In the genomic region with DNA sequence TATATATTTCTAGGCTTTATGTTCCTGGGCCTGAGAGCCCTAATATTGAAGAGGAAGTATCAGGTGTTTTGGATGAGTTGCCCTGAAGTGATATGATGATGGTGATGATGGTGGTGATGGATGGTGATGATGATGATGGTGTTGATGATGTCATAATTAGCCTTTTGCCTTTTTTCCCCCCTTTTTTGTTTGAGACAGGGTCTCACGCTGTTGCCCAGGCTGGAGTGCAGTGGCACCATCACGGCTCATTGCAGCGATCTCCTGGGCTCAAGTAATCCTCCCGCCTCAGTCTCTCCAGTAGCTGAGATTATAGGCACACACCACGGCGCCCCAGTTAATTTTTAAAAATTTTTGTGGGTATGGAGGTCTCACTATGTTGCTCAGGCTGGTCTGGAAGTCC, we compare ENCODE assay signal across 22 cellular contexts.
"Had no signal": no experiment of that assay in that cellular context is flagged by ENCODE, and none has a peak within 500 bp of the region (broad histone marks: within the 10 kb centered on the region; RNA-seq: fewer than 3 reads in every experiment).

No MANE protein-coding gene starts in this region.

- H3K27ac ChIP-seq: coronary artery, left lung, ovary, skin epidermis, upper lobe of left lung, VCaP had no signal

- H3K9me3 ChIP-seq: esophagus muscularis mucosa, left lung, ovary, thoracic aorta, upper lobe of left lung had no signal

- H3K4me1 ChIP-seq: left lung had no signal

- H3K9me3 Mint-ChIP-seq: activated naive CD4-positive, alpha-beta T cell treated with anti-CD3 and anti-CD28 coated beads, Interleukin-2, amount 50 U/mL, for 24 hours had no signal

- DNase-seq: activated CD4-positive, CD25-positive, alpha-beta regulatory T cell treated with anti-CD3 and anti-CD28 coated beads, Interleukin-2, amount 50 U/mL, for 72 hours; activated CD8-positive, alpha-beta memory T cell treated with anti-CD3 and anti-CD28 coated beads, Interleukin-2, amount 50 U/mL, for 48 hours; activated effector memory CD4-positive, alpha-beta T cell treated with anti-CD3 and anti-CD28 coated beads, Interleukin-2, amount 50 U/mL, for 16 hours; activated T-cell treated with anti-CD3 and anti-CD28 coated beads, Interleukin-2, amount 50 U/mL, for 48 hours; amygdala; cerebellar nuclear complex; hippocampal formation; kidney glomerular epithelial cell; left lung; natural killer cell; ovary; right cardiac atrium; stimulated activated CD4-positive, alpha-beta T cell treated with anti-CD3 and anti-CD28 coated beads, Interleukin-1b, Interleukin-23, amount 100 ng/mL, for 48 hours; upper lobe of left lung had no signal

- H3K4me3 ChIP-seq: coronary artery, esophagus muscularis mucosa, left lung, lung, ovary, skin epidermis, thoracic aorta, upper lobe of left lung had no signal

- H3K27me3 Mint-ChIP-seq: activated naive CD4-positive, alpha-beta T cell treated with anti-CD3 and anti-CD28 coated beads, Interleukin-2, amount 50 U/mL, for 24 hours had no signal

- H3K4me3 Mint-ChIP-seq: activated naive CD4-positive, alpha-beta T cell treated with anti-CD3 and anti-CD28 coated beads, Interleukin-2, amount 50 U/mL, for 24 hours; natural killer cell; T-helper 2 cell treated with Interferon-gamma antibody and Interleukin-4, amounts not matched to agents 5 μg/mL and 100 μg/mL, for 36 hours had no signal

- H3K36me3 ChIP-seq: ovary had no signal

- H3K4me1 Mint-ChIP-seq: natural killer cell had no signal

- ATAC-seq: left lung, natural killer cell, right cardiac atrium had no signal

- H3K27me3 ChIP-seq: esophagus muscularis mucosa, left lung, ovary, upper lobe of left lung had no signal

- H3K27ac Mint-ChIP-seq: activated naive CD4-positive, alpha-beta T cell treated with anti-CD3 and anti-CD28 coated beads, Interleukin-2, amount 50 U/mL, for 24 hours; T-helper 2 cell treated with Interferon-gamma antibody and Interleukin-4, amounts not matched to agents 5 μg/mL and 100 μg/mL, for 36 hours had no signal
